7 cellular contexts compared by ENCODE assay signal in the genomic region with DNA sequence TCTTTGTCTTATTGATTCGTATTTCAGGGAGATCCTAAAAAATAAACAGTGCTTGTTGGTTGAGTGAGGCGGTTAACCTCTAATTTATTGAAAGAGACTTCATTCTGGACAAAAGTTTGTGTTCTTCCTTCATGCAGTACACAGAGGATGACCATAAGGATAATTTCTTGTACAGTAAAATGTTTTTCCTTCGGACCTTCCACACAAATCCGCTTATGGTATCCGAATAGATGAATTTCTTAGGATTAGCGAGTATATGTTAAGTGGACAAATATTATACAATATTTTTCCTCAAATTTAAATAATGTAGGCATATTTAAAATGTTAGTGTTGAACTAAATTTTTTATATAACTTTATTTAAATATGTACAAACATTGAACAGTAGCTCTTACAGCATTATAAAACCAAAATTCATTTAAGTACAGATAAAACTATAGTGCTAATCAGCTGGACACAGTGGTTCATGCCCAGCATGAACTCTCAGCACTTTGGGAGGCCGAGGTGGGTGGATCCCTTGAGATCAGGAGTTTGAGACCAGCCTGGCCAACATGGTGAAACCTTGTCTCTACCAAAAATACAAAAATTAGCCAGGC.
DNase-seq lines count a peak whose midpoint lies in the region; ATAC-seq and TF ChIP-seq lines count a peak whose summit lies in the region.

No MANE protein-coding gene starts in this region.

- peaks cover 14% of the 10 kb centered on the region for H3K36me3 Mint-ChIP-seq in HFFc6 (ENCODE audit: low read depth)

- peak overlapping the region; percentile 87 for H3K27ac ChIP-seq in VCaP
- H3K27ac ChIP-seq in right cardiac atrium (ENCODE audit: low read length), result no peak overlapping the region
- peak overlapping the region; percentile 17 to 84 (median 75) for H3K27ac ChIP-seq in spleen

- H3K27me3 ChIP-seq in right cardiac atrium (ENCODE audit: control insufficient read depth, insufficient read depth) (no peaks in the 10 kb centered on the region), spleen (replicated peaks in 1 of 7) (no peaks in the 10 kb centered on the region)

- H3K9me3 ChIP-seq in right cardiac atrium (ENCODE audit: control insufficient read depth, low read length) (no peaks in the 10 kb centered on the region), spleen (peaks cover 0 to 13% (median 10%) of the 10 kb centered on the region in 8 donors)

- 59% methylated on average over 7 of the region's 7 CpGs for WGBS in right cardiac atrium
- 61 to 69% (median 64%) methylated on average over 7 of the region's 7 CpGs for WGBS in spleen, 5 donors

- peaks cover 7% of the 10 kb centered on the region for H3K4me1 ChIP-seq in right cardiac atrium (ENCODE audit: control insufficient read depth, insufficient read depth, low read length)
- peaks cover 29 to 73% (median 46%) of the 10 kb centered on the region in 6 donors for H3K4me1 ChIP-seq in spleen

- peak overlapping the region; percentile 94 for H3K27ac Mint-ChIP-seq in HFFc6

- H3K9me3 Mint-ChIP-seq in HFFc6, result peaks cover 14% of the 10 kb centered on the region

- peaks cover 0 to 22% (median 4%) of the 10 kb centered on the region in 6 donors for H3K36me3 ChIP-seq in spleen

- no peak for DNase-seq in HFFc6
- no peak for DNase-seq in right cardiac atrium
- DNase-seq in spleen, result no peak
- DNase-seq in NCI-H146 treated with DMSO at 0.1 percent for 48 hours (lab: John Stamatoyannopoulos, UW; ENCODE audit: unreplicated experiment), result no peak

- no peak for ATAC-seq in right cardiac atrium
- ATAC-seq in GM21360 (IDR thresholded peaks at IDR 0.05; ENCODE audit: unreplicated experiment), result no peak
- no peak for ATAC-seq in GM18520 (IDR thresholded peaks at IDR 0.05; ENCODE audit: unreplicated experiment)

- TF ChIP-seq CTCF in HFFc6 (IDR thresholded peaks at IDR 0.05), result no peak
- no peak for TF ChIP-seq CTCF in VCaP (conservative IDR thresholded peaks at IDR 0.05)
- no peak for TF ChIP-seq CTCF in spleen (IDR thresholded peaks at IDR 0.05 in 8 of 11, conservative IDR thresholded peaks at IDR 0.05 in 3 of 11)

- intact Hi-C loops in right cardiac atrium (cut with DNase I) (loop anchor here in 2 of 4 donors (10.0 kb wide), 2 partner anchors 334 to 884 kb away; partner anchors contain the start of gene TRIB2 (in 1 of the 2)), spleen (cut with DNase I; ENCODE audit: low total_unique reads) (loop anchor here (2.0 kb wide), 1 partner anchor 1176 kb away; no protein-coding TSS in a partner anchor)

- peaks cover 2% of the 10 kb centered on the region for H3K27me3 Mint-ChIP-seq in HFFc6 (ENCODE audit: insufficient read depth)

- H3K4me3 ChIP-seq in right cardiac atrium (ENCODE audit: low read length) (peak overlapping the region; percentile 34), spleen (peak overlapping the region in 6 of 8 donors; percentile 0 to 55 (median 17))

- peak overlapping the region; percentile 85 for H3K4me3 Mint-ChIP-seq in HFFc6

- no peak for TF ChIP-seq POLR2A in spleen (IDR thresholded peaks at IDR 0.05)

- H3K4me1 Mint-ChIP-seq in HFFc6 (ENCODE audit: low read depth), result peaks cover 61% of the 10 kb centered on the region
